ENCODE assay signal across 16 cellular contexts in the genomic region with DNA sequence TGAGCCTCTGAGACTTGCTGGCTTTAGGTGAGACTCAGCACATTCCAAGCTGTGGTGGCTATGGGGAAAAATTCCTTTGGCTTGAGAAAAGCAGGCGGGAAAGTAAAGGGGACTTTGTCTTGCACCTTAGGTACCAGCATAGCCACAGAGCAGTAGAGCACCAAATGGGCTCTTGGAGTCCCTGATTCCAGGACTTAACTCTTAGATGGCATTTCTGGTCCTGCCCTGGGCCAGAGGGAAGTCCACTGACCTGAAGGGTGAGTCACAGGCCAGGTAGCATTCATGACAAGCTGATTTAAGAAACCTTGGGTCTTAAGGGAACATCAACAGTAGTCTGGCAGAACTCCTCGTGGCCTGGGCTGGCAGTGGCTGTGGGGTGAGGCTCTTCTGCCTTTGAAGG.
A peak's percentile ranks its signal among the peaks of the same experiment; 100 is the strongest.
DNase-seq lines count a peak whose midpoint lies in the region; ATAC-seq and TF ChIP-seq lines count a peak whose summit lies in the region.
"Had no signal": no experiment of that assay in that cellular context is flagged by ENCODE, and none has a peak within 500 bp of the region (broad histone marks: within the 10 kb centered on the region; RNA-seq: fewer than 3 reads in every experiment).

No MANE protein-coding gene starts in this region.

- no peak for TF ChIP-seq CTCF in MCF 10A (IDR thresholded peaks at IDR 0.05; ENCODE audit: unreplicated experiment)
- TF ChIP-seq CTCF in mammary epithelial cell (conservative IDR thresholded peaks at IDR 0.05 in 1 of 2, IDR thresholded peaks at IDR 0.05 in 1 of 2; ENCODE audit: extremely low read depth in 1 of 2, insufficient read depth in 1 of 2, low read depth in 1 of 2, low read length in 2 of 2) = no peak
- TF ChIP-seq CTCF in PC-9 (conservative IDR thresholded peaks at IDR 0.05) = no peak

- H3K27ac ChIP-seq in mammary epithelial cell (ENCODE audit: insufficient read depth, low read depth, low read length) (no peak overlapping the region), PC-9 (no peak overlapping the region)

- H3K4me1 Mint-ChIP-seq in MCF 10A (ENCODE audit: insufficient read depth, unreplicated experiment) = peaks cover 41% of the 10 kb centered on the region
- H3K4me1 Mint-ChIP-seq: B cell had no signal

- H3K4me1 ChIP-seq in mammary epithelial cell (ENCODE audit: insufficient read depth, low read length) = peaks cover 14% of the 10 kb centered on the region
- H3K4me1 ChIP-seq in PC-9 (replicated peaks; ENCODE audit: insufficient read depth) = peaks cover 13% of the 10 kb centered on the region

- H3K4me2 ChIP-seq in mammary epithelial cell (ENCODE audit: insufficient read depth, low read depth, low read length) (no peak overlapping the region), PC-9 (no peak overlapping the region)

- no peak for ATAC-seq in GM18517 (IDR thresholded peaks at IDR 0.05; ENCODE audit: unreplicated experiment)

- H4K20me1 ChIP-seq in mammary epithelial cell (ENCODE audit: insufficient read depth, low read length) (no peaks in the 10 kb centered on the region), PC-9 (ENCODE audit: insufficient read depth) (no peaks in the 10 kb centered on the region)

- POLR2A ChIA-PET in MCF 10A (lab: Yijun Ruan, JAX) = interaction anchor here (0.7 to 1.7 kb wide), 6 partner anchors 9 to 186 kb away, joined by 3 to 6 read pairs (median 4); no protein-coding TSS in a partner anchor
- POLR2A ChIA-PET in PC-9 (lab: Charles Lee; ENCODE audit: unreplicated experiment) = interaction anchor here (0.7 kb wide), 1 partner anchor 522 kb away, joined by 4 read pairs; no protein-coding TSS in a partner anchor

- H3K9me3 ChIP-seq in mammary epithelial cell (replicated peaks; ENCODE audit: insufficient read depth, low read length) (no peaks in the 10 kb centered on the region), PC-9 (ENCODE audit: insufficient read depth, low read depth) (no peaks in the 10 kb centered on the region)

- no peaks in the 10 kb centered on the region for H3K27me3 ChIP-seq in mammary epithelial cell (ENCODE audit: insufficient read depth, low read length)
- no peaks in the 10 kb centered on the region for H3K27me3 ChIP-seq in PC-9 (ENCODE audit: insufficient read depth, low read depth)

- H3K27ac Mint-ChIP-seq in MCF 10A (ENCODE audit: low read depth, unreplicated experiment) = peak overlapping the region; percentile 8
- H3K27ac Mint-ChIP-seq: B cell; CD4-positive, alpha-beta T cell; H9 had no signal

- in situ Hi-C loops in mammary epithelial cell (cut with MboI; ENCODE audit: low sequenced_read_pairs in 2 of 2) = no loop called here

- H3K27me3 Mint-ChIP-seq in MCF 10A (ENCODE audit: insufficient read depth, unreplicated experiment) = no peaks in the 10 kb centered on the region

- dilution Hi-C loops in mammary epithelial cell (cut with HindIII; ENCODE audit: low sequenced_read_pairs) = no loop called here

- H3K79me2 ChIP-seq in mammary epithelial cell (ENCODE audit: insufficient read depth, low read length) (no peaks in the 10 kb centered on the region), PC-9 (ENCODE audit: low read depth) (no peaks in the 10 kb centered on the region)

- peaks cover 8% of the 10 kb centered on the region; the same call in 1 of the 2 replicates for H3F3A ChIP-seq in PC-9 (ENCODE audit: insufficient read depth, low read depth)

- intact Hi-C loops in MCF 10A (cut with micrococcal nuclease) (no loop called here), mammary epithelial cell (cut with micrococcal nuclease) (no loop called here), PC-9 (cut with micrococcal nuclease; ENCODE audit: unreplicated experiment) (no loop called here)

- H3K4me3 ChIP-seq in mammary epithelial cell (replicated peaks in 1 of 3; ENCODE audit: insufficient read depth in 1 of 3, low read depth in 2 of 3, low read length in 3 of 3) (no peak overlapping the region), PC-9 (no peak overlapping the region)

- CTCF ChIA-PET in MCF 10A (lab: Yijun Ruan, JAX) (interaction anchor here (0.6 to 1.3 kb wide), 4 partner anchors 10 to 1059 kb away, joined by 3 to 5 read pairs (median 3); no protein-coding TSS in a partner anchor), mammary epithelial cell (lab: Charles Lee; ENCODE audit: low non-redundant PET) (no interaction called here), PC-9 (lab: Charles Lee) (interaction anchor here (1.1 kb wide), 1 partner anchor 133 kb away, joined by 3 read pairs; no protein-coding TSS in a partner anchor)

- no peak overlapping the region for H3K9ac ChIP-seq in mammary epithelial cell (ENCODE audit: insufficient read depth, low read length)

- no peaks in the 10 kb centered on the region for H3K36me3 ChIP-seq in mammary epithelial cell (ENCODE audit: insufficient read depth, low read length)
- H3K36me3 ChIP-seq in PC-9 (ENCODE audit: low read depth) = no peaks in the 10 kb centered on the region

- BruUV-seq in MCF 10A (replicated peaks; lab: Mats Ljungman, UMichigan) (no TSS peak), mammary epithelial cell (replicated peaks; lab: Mats Ljungman, UMichigan) (no TSS peak), PC-9 (replicated peaks; lab: Mats Ljungman, UMichigan) (no TSS peak)

- WGBS in mammary epithelial cell (ENCODE audit: low coverage, missing lambda C conversion rate) = 21% methylated on average over 2 of the region's 2 CpGs

- peaks cover 26% of the 10 kb centered on the region for H3K9me3 Mint-ChIP-seq in MCF 10A (ENCODE audit: unreplicated experiment)

- H3K4me3 Mint-ChIP-seq in MCF 10A (ENCODE audit: unreplicated experiment) = no peak overlapping the region
- H3K4me3 Mint-ChIP-seq: B cell; CD4-positive, alpha-beta T cell; H9 had no signal

- no peaks in the 10 kb centered on the region for H3K9me2 ChIP-seq in PC-9 (ENCODE audit: insufficient read depth)

- H3K36me3 Mint-ChIP-seq in MCF 10A (ENCODE audit: insufficient read depth, unreplicated experiment) = peaks cover 4% of the 10 kb centered on the region

- no peak overlapping the region for H2AFZ ChIP-seq in mammary epithelial cell (ENCODE audit: low read depth, low read length)
- H2AFZ ChIP-seq in PC-9 = no peak overlapping the region

- DNase-seq in MCF 10A (ENCODE audit: unreplicated experiment) (peak; percentile 53), mammary epithelial cell (no peak), PC-9 (peak; percentile 21 to 46), islet precursor cell (peak; percentile 74), renal cortical epithelial cell (ENCODE audit: low read depth) (peak; percentile 65), AG20443 (ENCODE audit: low spot score) (no peak), NCI-H1436 treated with DMSO at 0.1 percent for 48 hours (lab: John Stamatoyannopoulos, UW) (no peak)
- DNase-seq: 8988T; C1 segment of cervical spinal cord; Calu3; CD4-positive, alpha-beta T cell; DMS 273 treated with DMSO at 0.1 percent for 48 hours; GOT3; H9 had no signal

Comparison
In these comparisons a context has a peak if more than half of its experiments do, and no peak if none do; other contexts are left out.
1. DNase-seq: peak in MCF 10A (single experiment), PC-9 (2 of 2), islet precursor cell (single experiment) and renal cortical epithelial cell (single experiment); none in mammary epithelial cell (single experiment), AG20443 (single experiment) and NCI-H1436 treated with DMSO at 0.1 percent for 48 hours (single experiment).